Comparison of ENCODE assay signal across 11 cellular contexts in genomic region chr7:28573751-28574295, GRCh38.
DNase-seq lines count a peak whose midpoint lies in the region; ATAC-seq and TF ChIP-seq lines count a peak whose summit lies in the region.
"Had no signal": no experiment of that assay in that cellular context is flagged by ENCODE, and none has a peak within 500 bp of the region (broad histone marks: within the 10 kb centered on the region; RNA-seq: fewer than 3 reads in every experiment).

No MANE protein-coding gene starts in this region.

- H3K4me3 ChIP-seq in heart right ventricle (no peak overlapping the region), left ventricle myocardium inferior (no peak overlapping the region), cardiac fibroblast (replicated peaks in 1 of 2; ENCODE audit: low read depth in 2 of 2, low read length in 2 of 2) (no peak overlapping the region)
- no peak overlapping the region for H3K4me3 ChIP-seq in CD8-positive, alpha-beta memory T cell (ENCODE audit: low read length)

- H3K4me1 Mint-ChIP-seq in type B pancreatic cell (ENCODE audit: unreplicated experiment) (peaks cover 19% of the 10 kb centered on the region), T-helper 17 cell (no peaks in the 10 kb centered on the region)
- no peaks in the 10 kb centered on the region for H3K4me1 Mint-ChIP-seq in CD8-positive, alpha-beta memory T cell

- no peaks in the 10 kb centered on the region for H3K36me3 Mint-ChIP-seq in type B pancreatic cell
- H3K36me3 Mint-ChIP-seq in T-helper 17 cell (ENCODE audit: low read depth), result no peaks in the 10 kb centered on the region
- H3K36me3 Mint-ChIP-seq in CD8-positive, alpha-beta memory T cell, result no peaks in the 10 kb centered on the region
- H3K36me3 Mint-ChIP-seq: activated naive CD8-positive, alpha-beta T cell treated with anti-CD3 and anti-CD28 coated beads for 36 hours had no signal

- peak overlapping the region in 2 of 10 donors; percentile 1 to 6 for H3K27ac ChIP-seq in heart right ventricle
- no peak overlapping the region for H3K27ac ChIP-seq in left ventricle myocardium inferior (replicated peaks)
- H3K27ac ChIP-seq in CD8-positive, alpha-beta memory T cell (ENCODE audit: low read depth, low read length), result no peak overlapping the region

- peaks cover 11% of the 10 kb centered on the region for H3K27me3 Mint-ChIP-seq in type B pancreatic cell
- peaks cover 6% of the 10 kb centered on the region for H3K27me3 Mint-ChIP-seq in T-helper 17 cell
- H3K27me3 Mint-ChIP-seq in CD8-positive, alpha-beta memory T cell, result peaks cover 0 to 10% of the 10 kb centered on the region in 2 donors

- DNase-seq in heart right ventricle (no peak), left ventricle myocardium inferior (no peak), NCI-H748 (lab: John Stamatoyannopoulos, UW; ENCODE audit: unreplicated experiment) (peak; percentile 91), cardiac fibroblast (ENCODE audit: low read depth in 2 of 2) (peak; percentile 5 to 15), type B pancreatic cell (ENCODE audit: extremely low spot score, unreplicated experiment) (no peak), T-helper 17 cell (no peak)
- no peak for DNase-seq in CD8-positive, alpha-beta memory T cell
- DNase-seq: activated CD8-positive, alpha-beta memory T cell treated with anti-CD3 and anti-CD28 coated beads for 24 hours; activated naive CD8-positive, alpha-beta T cell treated with anti-CD3 and anti-CD28 coated beads for 36 hours; midbrain had no signal

- WGBS in heart right ventricle, 2 donors, result 61 to 64% methylated on average over 6 of the region's 6 CpGs

- H3K27me3 ChIP-seq in heart right ventricle, result no peaks in the 10 kb centered on the region
- H3K27me3 ChIP-seq in left ventricle myocardium inferior (ENCODE audit: low read depth), result no peaks in the 10 kb centered on the region
- H3K27me3 ChIP-seq in CD8-positive, alpha-beta memory T cell (ENCODE audit: insufficient read depth, low read length, poor library complexity, severe bottlenecking), result no peaks in the 10 kb centered on the region

- intact Hi-C loops in heart right ventricle (cut with DNase I) (no loop called here), left ventricle myocardium inferior (cut with micrococcal nuclease) (no loop called here)

- peaks cover 0 to 36% (median 20%) of the 10 kb centered on the region in 9 donors for H3K4me1 ChIP-seq in heart right ventricle
- H3K4me1 ChIP-seq in left ventricle myocardium inferior, result peaks cover 30% of the 10 kb centered on the region
- H3K4me1 ChIP-seq in CD8-positive, alpha-beta memory T cell (ENCODE audit: insufficient read depth, low read length), result no peaks in the 10 kb centered on the region

- CTCF ChIA-PET in CD8-positive, alpha-beta memory T cell (lab: Charles Lee), result no interaction called here

- peak overlapping the region; percentile 15 for H3K27ac Mint-ChIP-seq in type B pancreatic cell
- H3K27ac Mint-ChIP-seq in T-helper 17 cell, result no peak overlapping the region
- no peak overlapping the region for H3K27ac Mint-ChIP-seq in CD8-positive, alpha-beta memory T cell
- H3K27ac Mint-ChIP-seq: activated naive CD8-positive, alpha-beta T cell treated with anti-CD3 and anti-CD28 coated beads for 36 hours had no signal

- POLR2A ChIA-PET in CD8-positive, alpha-beta memory T cell (lab: Charles Lee), result no interaction called here

- H3K4me3 Mint-ChIP-seq in type B pancreatic cell (no peak overlapping the region), T-helper 17 cell (no peak overlapping the region)
- H3K4me3 Mint-ChIP-seq in CD8-positive, alpha-beta memory T cell, result no peak overlapping the region
- H3K4me3 Mint-ChIP-seq: activated naive CD8-positive, alpha-beta T cell treated with anti-CD3 and anti-CD28 coated beads for 36 hours had no signal

- ATAC-seq in heart right ventricle (peak in 6 of 8 donors; percentile 36 to 65 (median 53)), T-helper 17 cell (no peak), HG03108 (IDR thresholded peaks at IDR 0.05; ENCODE audit: unreplicated experiment) (no peak)

- peaks cover 7% of the 10 kb centered on the region for H3K9me3 Mint-ChIP-seq in type B pancreatic cell
- H3K9me3 Mint-ChIP-seq in CD8-positive, alpha-beta memory T cell, result peaks cover 0 to 2% (median 0%) of the 10 kb centered on the region in 5 donors
- H3K9me3 Mint-ChIP-seq: activated naive CD8-positive, alpha-beta T cell treated with anti-CD3 and anti-CD28 coated beads for 36 hours had no signal

- H3K36me3 ChIP-seq in heart right ventricle, result peaks cover 0 to 8% (median 0%) of the 10 kb centered on the region in 9 donors
- H3K36me3 ChIP-seq in left ventricle myocardium inferior, result no peaks in the 10 kb centered on the region
- H3K36me3 ChIP-seq in CD8-positive, alpha-beta memory T cell (ENCODE audit: insufficient read depth, low read length), result no peaks in the 10 kb centered on the region

- no peak for TF ChIP-seq CTCF in heart right ventricle (IDR thresholded peaks at IDR 0.05)
- TF ChIP-seq CTCF in left ventricle myocardium inferior (IDR thresholded peaks at IDR 0.05; ENCODE audit: borderline replicate concordance), result no peak
- no peak for TF ChIP-seq CTCF in cardiac fibroblast (IDR thresholded peaks at IDR 0.05; ENCODE audit: low read depth, low read length)
- no peak for TF ChIP-seq CTCF in type B pancreatic cell (conservative IDR thresholded peaks at IDR 0.05)

- no peaks in the 10 kb centered on the region for H3K9me3 ChIP-seq in heart right ventricle
- no peaks in the 10 kb centered on the region for H3K9me3 ChIP-seq in left ventricle myocardium inferior (replicated peaks)
- no peaks in the 10 kb centered on the region for H3K9me3 ChIP-seq in T-helper 17 cell (ENCODE audit: control insufficient read depth, low read length, poor library complexity, severe bottlenecking)
- no peaks in the 10 kb centered on the region for H3K9me3 ChIP-seq in CD8-positive, alpha-beta memory T cell (ENCODE audit: low read length)

Comparison
In these comparisons a context has a peak if more than half of its experiments do, and no peak if none do; other contexts are left out.
1. ATAC-seq: peak in heart right ventricle (6 of 8); none in T-helper 17 cell (single experiment) and HG03108 (single experiment).
2. DNase-seq: peak in NCI-H748 (single experiment) and cardiac fibroblast (2 of 2); none in heart right ventricle (0 of 2), left ventricle myocardium inferior (single experiment), type B pancreatic cell (single experiment), T-helper 17 cell (0 of 3) and CD8-positive, alpha-beta memory T cell (0 of 5).